Comparison of ENCODE assay signal across 13 cellular contexts in the genomic region with DNA sequence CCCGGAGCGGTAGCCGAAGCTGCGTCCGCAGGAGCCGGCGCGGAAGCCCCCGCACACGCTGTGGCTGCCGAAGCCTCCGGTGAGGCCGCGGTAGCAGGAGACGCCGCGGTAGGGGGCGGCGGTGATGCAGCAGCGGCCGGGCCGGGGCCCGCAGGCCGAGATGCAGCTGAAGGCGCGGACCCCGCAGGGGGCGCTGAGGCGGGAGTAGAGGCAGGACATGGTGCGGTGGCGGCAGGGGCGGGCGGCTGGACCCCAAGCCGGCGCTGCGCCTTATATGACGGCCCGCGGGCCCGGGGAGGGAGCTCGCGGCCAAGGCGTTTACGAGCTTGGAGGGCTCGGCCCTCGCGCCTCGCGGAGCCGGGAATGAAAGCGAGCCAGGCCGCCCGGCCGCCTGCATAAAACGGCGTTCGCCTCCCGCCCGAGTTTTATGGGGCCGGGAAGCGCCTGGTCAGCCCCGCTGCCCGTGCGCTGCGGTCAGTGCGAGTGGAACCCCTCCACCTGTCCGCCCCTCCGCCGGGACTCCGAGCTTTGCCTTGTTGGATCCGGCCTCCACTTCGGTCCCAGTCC. TPM values are rescaled to one million over a fixed set of nuclear protein-coding genes. Genes with fewer than 3 reads are reported as not detected.
DNase-seq lines count a peak whose midpoint lies in the region; ATAC-seq and TF ChIP-seq lines count a peak whose summit lies in the region.
"Had no signal": no experiment of that assay in that cellular context is flagged by ENCODE, and none has a peak within 500 bp of the region (broad histone marks: within the 10 kb centered on the region; RNA-seq: fewer than 3 reads in every experiment).

No MANE protein-coding gene starts in this region.

- no peak overlapping the region for H2BK120ac ChIP-seq in neuronal stem cell (ENCODE audit: low read depth, low read length)

- H3K9ac ChIP-seq in neuronal stem cell (ENCODE audit: low read depth, low read length, poor library complexity) = no peak overlapping the region

- H3K27me3 ChIP-seq in right cardiac atrium (ENCODE audit: control insufficient read depth, insufficient read depth) (no peaks in the 10 kb centered on the region), neuronal stem cell (ENCODE audit: control insufficient read depth in 3 of 3, insufficient read depth in 3 of 3, low read depth in 1 of 3, low read length in 3 of 3) (peaks cover 0 to 41% (median 24%) of the 10 kb centered on the region in 3 experiments)

- no peaks in the 10 kb centered on the region for H3K79me1 ChIP-seq in neuronal stem cell (ENCODE audit: low read depth, low read length)

- H2BK5ac ChIP-seq in neuronal stem cell (ENCODE audit: low read length) = no peak overlapping the region

- peak overlapping the region; percentile 9 for H3K4me3 ChIP-seq in right cardiac atrium (ENCODE audit: low read length)
- peak overlapping the region in 1 of 2 donors; percentile 31 for H3K4me3 ChIP-seq in neuronal stem cell (ENCODE audit: low read length in 2 of 2)

- H2BK12ac ChIP-seq in neuronal stem cell (ENCODE audit: low read length) = no peak overlapping the region

- H3K23ac ChIP-seq in neuronal stem cell (ENCODE audit: low read depth, low read length, poor library complexity) = peak overlapping the region; percentile 16

- H3K9me3 ChIP-seq in right cardiac atrium (ENCODE audit: control insufficient read depth, low read length) (peaks cover 2% of the 10 kb centered on the region), neuronal stem cell (replicated peaks in 1 of 2; ENCODE audit: control insufficient read depth in 2 of 2, insufficient read depth in 1 of 2, low read depth in 1 of 2, low read length in 2 of 2) (peaks cover 0 to 4% of the 10 kb centered on the region in 2 donors)

- DNase-seq in AG08396 (ENCODE audit: low spot score) = peak; percentile 68
- DNase-seq in right cardiac atrium = peak; percentile 30 to 70 (median 67)
- DNase-seq in neuronal stem cell (ENCODE audit: low spot score) = peak; percentile 35
- no peak for DNase-seq in UCSD-AML1 (lab: John Stamatoyannopoulos, UW; ENCODE audit: unreplicated experiment)
- no peak for DNase-seq in DMS153 treated with DMSO at 0.1 percent for 48 hours (lab: John Stamatoyannopoulos, UW; ENCODE audit: unreplicated experiment)
- DNase-seq in NCI-H82 (lab: John Stamatoyannopoulos, UW) = no peak
- DNase-seq: activated CD4-positive, alpha-beta T cell treated with anti-CD3 and anti-CD28 coated beads, Interleukin-2, amount 50 U/mL, for 1 hour; activated naive CD4-positive, alpha-beta T cell treated with anti-CD3 and anti-CD28 coated beads, Interleukin-2, amount 50 U/mL, for 16 hours; GF-D8; NCI-H524 treated with DMSO at 0.1 percent for 48 hours had no signal

- H3K27ac ChIP-seq in right cardiac atrium (ENCODE audit: low read length) (no peak overlapping the region), neuronal stem cell (replicated peaks; ENCODE audit: low read length) (no peak overlapping the region)
- H3K27ac ChIP-seq: C4-2B had no signal

- WGBS in right cardiac atrium = 6% methylated on average over 72 of the region's 72 CpGs
- WGBS in neuronal stem cell (ENCODE audit: extremely low coverage in 2 of 2, insufficient read length in 2 of 2, insufficient replicate concordance in 1 of 2), 2 donors = no CpG with 5 or more reads among the region's 72 CpGs

- no peak overlapping the region for H2BK15ac ChIP-seq in neuronal stem cell (ENCODE audit: low read length)

- intact Hi-C loops in right cardiac atrium (cut with DNase I) = no loop called here

- H2AFZ ChIP-seq in neuronal stem cell (ENCODE audit: low read length) = no peak overlapping the region

- H4K91ac ChIP-seq in neuronal stem cell (ENCODE audit: low read depth, low read length, poor library complexity) = no peak overlapping the region

- no peaks in the 10 kb centered on the region for H3K4me1 ChIP-seq in right cardiac atrium (ENCODE audit: control insufficient read depth, insufficient read depth, low read length)
- peaks cover 0 to 1% of the 10 kb centered on the region in 2 donors for H3K4me1 ChIP-seq in neuronal stem cell (ENCODE audit: control insufficient read depth in 2 of 2, insufficient read depth in 1 of 2, low read depth in 1 of 2, low read length in 2 of 2)

- peak overlapping the region; percentile 4 for H3K18ac ChIP-seq in neuronal stem cell (ENCODE audit: low read length)

- no peak overlapping the region for H3K14ac ChIP-seq in neuronal stem cell (ENCODE audit: low read length)

- H3K4me2 ChIP-seq in neuronal stem cell (ENCODE audit: insufficient read depth, low read length, poor library complexity, severe bottlenecking) = peak overlapping the region; percentile 37

- no peaks in the 10 kb centered on the region for H3K36me3 ChIP-seq in neuronal stem cell (replicated peaks in 1 of 2; ENCODE audit: control insufficient read depth in 2 of 2, insufficient read depth in 2 of 2, low read length in 2 of 2)

- peak; percentile 48 for ATAC-seq in SK-N-SH treated with all-trans-retinoic acid at 6 μM for 48 hours
- ATAC-seq in right cardiac atrium = peak; percentile 35 to 47
- no peak for ATAC-seq in HG02763 (IDR thresholded peaks at IDR 0.05; ENCODE audit: unreplicated experiment)

- no peak overlapping the region for H3K4ac ChIP-seq in neuronal stem cell (ENCODE audit: low read length)

- no peak overlapping the region for H2AK5ac ChIP-seq in neuronal stem cell (ENCODE audit: low read depth, low read length)

- no peak overlapping the region for H4K8ac ChIP-seq in neuronal stem cell (ENCODE audit: low read depth, low read length)

TF ChIP-seq in SK-N-SH treated with all-trans-retinoic acid at 6 μM for 48 hours, 23 proteins besides CTCF, POLR2A, EP300 and RAD21:
- no peak for TF ChIP-seq ZFP3 (CRISPR knock-in tag; IDR thresholded peaks at IDR 0.05)
- no peak for TF ChIP-seq RARB (CRISPR knock-in tag; IDR thresholded peaks at IDR 0.05)
- TF ChIP-seq TCF4 (CRISPR knock-in tag; IDR thresholded peaks at IDR 0.05; ENCODE audit: borderline replicate concordance) = no peak
- TF ChIP-seq, protein P1, sequence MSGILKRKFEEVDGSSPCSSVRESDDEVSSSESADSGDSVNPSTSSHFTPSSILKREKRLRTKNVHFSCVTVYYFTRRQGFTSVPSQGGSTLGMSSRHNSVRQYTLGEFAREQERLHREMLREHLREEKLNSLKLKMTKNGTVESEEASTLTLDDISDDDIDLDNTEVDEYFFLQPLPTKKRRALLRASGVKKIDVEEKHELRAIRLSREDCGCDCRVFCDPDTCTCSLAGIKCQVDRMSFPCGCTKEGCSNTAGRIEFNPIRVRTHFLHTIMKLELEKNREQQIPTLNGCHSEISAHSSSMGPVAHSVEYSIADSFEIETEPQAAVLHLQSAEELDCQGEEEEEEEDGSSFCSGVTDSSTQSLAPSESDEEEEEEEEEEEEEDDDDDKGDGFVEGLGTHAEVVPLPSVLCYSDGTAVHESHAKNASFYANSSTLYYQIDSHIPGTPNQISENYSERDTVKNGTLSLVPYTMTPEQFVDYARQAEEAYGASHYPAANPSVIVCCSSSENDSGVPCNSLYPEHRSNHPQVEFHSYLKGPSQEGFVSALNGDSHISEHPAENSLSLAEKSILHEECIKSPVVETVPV (CRISPR knock-in tag; IDR thresholded peaks at IDR 0.05) = no peak
- no peak for TF ChIP-seq OSR1 (CRISPR knock-in tag; IDR thresholded peaks at IDR 0.05)
- no peak for TF ChIP-seq ESRRG (CRISPR knock-in tag; IDR thresholded peaks at IDR 0.05)
- TF ChIP-seq, protein P2, sequence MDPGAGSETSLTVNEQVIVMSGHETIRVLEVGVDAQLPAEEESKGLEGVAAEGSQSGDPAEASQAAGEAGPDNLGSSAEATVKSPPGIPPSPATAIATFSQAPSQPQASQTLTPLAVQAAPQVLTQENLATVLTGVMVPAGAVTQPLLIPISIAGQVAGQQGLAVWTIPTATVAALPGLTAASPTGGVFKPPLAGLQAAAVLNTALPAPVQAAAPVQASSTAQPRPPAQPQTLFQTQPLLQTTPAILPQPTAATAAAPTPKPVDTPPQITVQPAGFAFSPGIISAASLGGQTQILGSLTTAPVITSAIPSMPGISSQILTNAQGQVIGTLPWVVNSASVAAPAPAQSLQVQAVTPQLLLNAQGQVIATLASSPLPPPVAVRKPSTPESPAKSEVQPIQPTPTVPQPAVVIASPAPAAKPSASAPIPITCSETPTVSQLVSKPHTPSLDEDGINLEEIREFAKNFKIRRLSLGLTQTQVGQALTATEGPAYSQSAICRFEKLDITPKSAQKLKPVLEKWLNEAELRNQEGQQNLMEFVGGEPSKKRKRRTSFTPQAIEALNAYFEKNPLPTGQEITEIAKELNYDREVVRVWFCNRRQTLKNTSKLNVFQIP (CRISPR knock-in tag; IDR thresholded peaks at IDR 0.05; ENCODE audit: borderline replicate concordance, low read depth) = no peak
- TF ChIP-seq, protein P3, sequence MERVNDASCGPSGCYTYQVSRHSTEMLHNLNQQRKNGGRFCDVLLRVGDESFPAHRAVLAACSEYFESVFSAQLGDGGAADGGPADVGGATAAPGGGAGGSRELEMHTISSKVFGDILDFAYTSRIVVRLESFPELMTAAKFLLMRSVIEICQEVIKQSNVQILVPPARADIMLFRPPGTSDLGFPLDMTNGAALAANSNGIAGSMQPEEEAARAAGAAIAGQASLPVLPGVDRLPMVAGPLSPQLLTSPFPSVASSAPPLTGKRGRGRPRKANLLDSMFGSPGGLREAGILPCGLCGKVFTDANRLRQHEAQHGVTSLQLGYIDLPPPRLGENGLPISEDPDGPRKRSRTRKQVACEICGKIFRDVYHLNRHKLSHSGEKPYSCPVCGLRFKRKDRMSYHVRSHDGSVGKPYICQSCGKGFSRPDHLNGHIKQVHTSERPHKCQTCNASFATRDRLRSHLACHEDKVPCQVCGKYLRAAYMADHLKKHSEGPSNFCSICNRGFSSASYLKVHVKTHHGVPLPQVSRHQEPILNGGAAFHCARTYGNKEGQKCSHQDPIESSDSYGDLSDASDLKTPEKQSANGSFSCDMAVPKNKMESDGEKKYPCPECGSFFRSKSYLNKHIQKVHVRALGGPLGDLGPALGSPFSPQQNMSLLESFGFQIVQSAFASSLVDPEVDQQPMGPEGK (CRISPR knock-in tag; IDR thresholded peaks at IDR 0.05; ENCODE audit: borderline replicate concordance) = no peak
- TF ChIP-seq PPARA (CRISPR knock-in tag; IDR thresholded peaks at IDR 0.05; ENCODE audit: borderline replicate concordance) = no peak
- TF ChIP-seq ZNF8 (CRISPR knock-in tag; IDR thresholded peaks at IDR 0.05) = no peak
- TF ChIP-seq ZNF565 (CRISPR knock-in tag; conservative IDR thresholded peaks at IDR 0.05; ENCODE audit: low read depth) = no peak

RNA-seq across cellular contexts. Expression of a gene that starts 16.0 kb away (rescaled TPM):
- not detected for total RNA-seq in right cardiac atrium
- polyA plus RNA-seq in right cardiac atrium = not detected
- 0.06 TPM for polyA plus RNA-seq in neuronal stem cell (2013, experiment 1 of 2)
- polyA plus RNA-seq in neuronal stem cell (2013, experiment 2 of 2) = 0.08 TPM

RNA-seq across cellular contexts. Expression of a gene that starts 25.4 kb away (rescaled TPM):
- total RNA-seq in right cardiac atrium = 1 to 10 TPM in 2 of 4 donors, under 1 TPM in 1, not detected in 1; 0.94 to 3.0 (median 1.1) TPM
- 0.16 TPM for polyA plus RNA-seq in right cardiac atrium
- polyA plus RNA-seq in neuronal stem cell (2013, experiment 1 of 2) = 0.24 TPM
- polyA plus RNA-seq in neuronal stem cell (2013, experiment 2 of 2) = 0.18 TPM

RNA-seq across cellular contexts. Expression of a gene that starts 32.9 kb away (rescaled TPM):
- not detected for total RNA-seq in right cardiac atrium
- not detected for polyA plus RNA-seq in right cardiac atrium
- 0.03 TPM for polyA plus RNA-seq in neuronal stem cell (2013, experiment 1 of 2)
- polyA plus RNA-seq in neuronal stem cell (2013, experiment 2 of 2) = not detected

Comparison
In these comparisons a context has a peak if more than half of its experiments do, and no peak if none do; other contexts are left out.
1. DNase-seq: peak in AG08396 (single experiment), right cardiac atrium (3 of 3) and neuronal stem cell (single experiment); none in UCSD-AML1 (single experiment), DMS153 treated with DMSO at 0.1 percent for 48 hours (single experiment) and NCI-H82 (single experiment).